Comparison of ENCODE assay signal across 12 cellular contexts in the genomic region with DNA sequence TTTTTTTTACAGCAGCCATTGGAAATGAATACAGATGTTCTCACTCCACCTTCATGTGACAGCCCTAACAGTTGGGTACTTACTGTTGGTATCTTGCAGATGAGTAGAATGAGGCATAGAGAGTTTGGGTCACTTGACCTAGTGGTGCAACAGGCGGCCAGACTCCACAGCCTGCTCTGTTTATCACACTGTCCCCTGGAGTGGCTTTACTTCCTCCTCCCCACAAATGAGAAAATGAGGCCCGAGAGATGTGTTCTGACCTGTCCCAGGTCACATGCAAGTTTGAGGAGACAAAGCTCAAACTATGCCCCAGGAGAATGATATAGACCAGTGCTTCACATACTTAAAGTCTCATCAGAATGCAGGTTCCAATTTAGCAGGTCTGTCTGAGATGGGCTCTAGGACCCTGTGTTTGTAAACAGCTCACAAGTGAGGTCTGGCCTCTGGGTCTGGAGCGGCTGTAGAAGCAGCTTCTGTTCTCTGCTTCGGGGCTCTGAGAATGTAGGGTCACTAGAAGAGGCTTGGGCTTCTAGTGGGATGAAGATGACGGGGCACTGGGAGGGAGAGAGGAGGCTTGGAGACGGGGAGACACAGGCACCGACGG. TPM values are rescaled to one million over a fixed set of nuclear protein-coding genes. Genes with fewer than 3 reads are reported as not detected.
DNase-seq lines count a peak whose midpoint lies in the region; ATAC-seq and TF ChIP-seq lines count a peak whose summit lies in the region.
"Had no signal": no experiment of that assay in that cellular context is flagged by ENCODE, and none has a peak within 500 bp of the region (broad histone marks: within the 10 kb centered on the region; RNA-seq: fewer than 3 reads in every experiment).

No MANE protein-coding gene starts in this region.

- peaks cover 26% of the 10 kb centered on the region for H3K27me3 Mint-ChIP-seq in activated CD4-positive, alpha-beta memory T cell treated with anti-CD3 and anti-CD28 coated beads for 36 hours

- POLR2A ChIA-PET in activated CD4-positive, alpha-beta memory T cell treated with anti-CD3 and anti-CD28 coated beads for 36 hours (lab: Charles Lee): no interaction called here
- POLR2A ChIA-PET in HEK293T (lab: Yijun Ruan, JAX): interaction anchor here (1.4 kb wide), 1 partner anchor 38 kb away, joined by 4 read pairs; no protein-coding TSS in a partner anchor

- intact Hi-C loops in heart right ventricle (cut with DNase I) (loop anchor here in 6 of 10 donors (2.0 to 10.0 kb wide), 8 partner anchors 38 to 168 kb away; a partner anchor contains a TSS), psoas muscle (cut with DNase I) (loop anchor here (5.0 to 10.0 kb wide), 2 partner anchors 38 to 336 kb away; a partner anchor contains a TSS)
- intact Hi-C loops in activated CD4-positive, alpha-beta memory T cell treated with anti-CD3 and anti-CD28 coated beads for 36 hours (cut with micrococcal nuclease): no loop called here

- H3K9me3 ChIP-seq in heart right ventricle (no peaks in the 10 kb centered on the region), psoas muscle (no peaks in the 10 kb centered on the region)

- ATAC-seq in GM18498 (IDR thresholded peaks at IDR 0.05; ENCODE audit: unreplicated experiment): peak; percentile 41
- peak in 1 of 8 donors; percentile 44 for ATAC-seq in heart right ventricle
- no peak for ATAC-seq in psoas muscle
- ATAC-seq in GM21529 (IDR thresholded peaks at IDR 0.05; ENCODE audit: unreplicated experiment): no peak
- ATAC-seq: CD8-positive, alpha-beta T cell had no signal

- DNase-seq in SKM-1 treated with dmso at 0.1 percent for 144 hours (lab: John Stamatoyannopoulos, UW; ENCODE audit: unreplicated experiment) (peak; percentile 69), heart right ventricle (no peak), psoas muscle (no peak), NCI-H146 (lab: John Stamatoyannopoulos, UW) (no peak), HEK293T (ENCODE audit: extremely low spot score) (no peak)
- DNase-seq in activated CD4-positive, alpha-beta memory T cell treated with anti-CD3 and anti-CD28 coated beads for 36 hours: no peak
- DNase-seq: activated effector memory CD4-positive, alpha-beta T cell treated with Interleukin-2 at 50 U/mL for 16 hours; CD8-positive, alpha-beta T cell; NCI-H345; T1000 had no signal

- H3K36me3 ChIP-seq in heart right ventricle: no peaks in the 10 kb centered on the region
- no peaks in the 10 kb centered on the region for H3K36me3 ChIP-seq in psoas muscle (ENCODE audit: insufficient read depth in 1 of 2, low read depth in 1 of 2)

- no peak overlapping the region for H3K27ac Mint-ChIP-seq in activated CD4-positive, alpha-beta memory T cell treated with anti-CD3 and anti-CD28 coated beads for 36 hours
- H3K27ac Mint-ChIP-seq: CD8-positive, alpha-beta T cell had no signal

- H3K27me3 ChIP-seq in heart right ventricle (no peaks in the 10 kb centered on the region), psoas muscle (ENCODE audit: insufficient read depth in 3 of 3, low read length in 2 of 3) (no peaks in the 10 kb centered on the region)

- H3K4me3 ChIP-seq in heart right ventricle: no peak overlapping the region
- H3K4me3 ChIP-seq in psoas muscle: no peak overlapping the region

- H3K27ac ChIP-seq in heart right ventricle (peak overlapping the region; percentile 60 to 92 (median 83)), psoas muscle (peak overlapping the region; percentile 86)

- H3K9me3 Mint-ChIP-seq in activated CD4-positive, alpha-beta memory T cell treated with anti-CD3 and anti-CD28 coated beads for 36 hours: no peaks in the 10 kb centered on the region
- H3K9me3 Mint-ChIP-seq: CD8-positive, alpha-beta T cell had no signal

- 79 to 80% methylated on average over 8 of the region's 8 CpGs for WGBS in heart right ventricle, 2 donors
- 72 to 81% (median 72%) methylated on average over 8 of the region's 8 CpGs for WGBS in psoas muscle, 3 donors

- CTCF ChIA-PET in activated CD4-positive, alpha-beta memory T cell treated with anti-CD3 and anti-CD28 coated beads for 36 hours (lab: Charles Lee): interaction anchor here (1.7 kb wide), 1 partner anchor 10 kb away, joined by 9 read pairs; no protein-coding TSS in a partner anchor
- CTCF ChIA-PET in HEK293T (lab: Yijun Ruan, JAX): no interaction called here

- no peaks in the 10 kb centered on the region for H3K36me3 Mint-ChIP-seq in activated CD4-positive, alpha-beta memory T cell treated with anti-CD3 and anti-CD28 coated beads for 36 hours
- H3K36me3 Mint-ChIP-seq: CD8-positive, alpha-beta T cell had no signal

- no peak for TF ChIP-seq CTCF in heart right ventricle (IDR thresholded peaks at IDR 0.05)
- no peak for TF ChIP-seq CTCF in psoas muscle (IDR thresholded peaks at IDR 0.05)

- H3K4me3 Mint-ChIP-seq in activated CD4-positive, alpha-beta memory T cell treated with anti-CD3 and anti-CD28 coated beads for 36 hours: no peak overlapping the region
- H3K4me3 Mint-ChIP-seq: CD8-positive, alpha-beta T cell had no signal

- H3K4me1 ChIP-seq in heart right ventricle (peaks cover 0 to 88% (median 72%) of the 10 kb centered on the region in 9 donors), psoas muscle (peaks cover 67% of the 10 kb centered on the region)

- H3K4me1 Mint-ChIP-seq in activated CD4-positive, alpha-beta memory T cell treated with anti-CD3 and anti-CD28 coated beads for 36 hours (ENCODE audit: low read depth): peaks cover 7% of the 10 kb centered on the region

TF ChIP-seq in HEK293T, 16 proteins besides CTCF, POLR2A, EP300 and RAD21:
- no peak for TF ChIP-seq SP1 (IDR thresholded peaks at IDR 0.05)
- no peak for TF ChIP-seq NFRKB (IDR thresholded peaks at IDR 0.05)
- no peak for TF ChIP-seq LEF1 (IDR thresholded peaks at IDR 0.05; ENCODE audit: borderline replicate concordance)
- no peak for TF ChIP-seq FOXM1 (IDR thresholded peaks at IDR 0.05; ENCODE audit: borderline replicate concordance)
- TF ChIP-seq CTBP1 (IDR thresholded peaks at IDR 0.05; ENCODE audit: borderline replicate concordance): no peak
- no peak for TF ChIP-seq ELF4 (IDR thresholded peaks at IDR 0.05)
- TF ChIP-seq FOXA1 (IDR thresholded peaks at IDR 0.05): no peak

RNA-seq across cellular contexts. Expression of a gene that starts 37.4 kb away (rescaled TPM):
- total RNA-seq in heart right ventricle: 10 to 100 TPM in 9 of 10 donors, 1 to 10 TPM in 1; 8.3 to 16.2 (median 12.2) TPM
- 10 to 100 TPM in 1 of 2 donors, 1 to 10 TPM in 1; 4.9 to 22.9 TPM for polyA plus RNA-seq in heart right ventricle
- total RNA-seq in psoas muscle: 10 to 100 TPM in 2 of 4 donors, 1 to 10 TPM in 2; 2.8 to 18.5 (median 10.3) TPM
- 1 to 10 TPM; 3.1 to 8.2 (median 3.5) TPM for polyA plus RNA-seq in psoas muscle
- 1 to 10 TPM; 1.5 to 1.8 TPM for total RNA-seq in activated CD4-positive, alpha-beta memory T cell treated with anti-CD3 and anti-CD28 coated beads for 36 hours
